Comparison of ENCODE assay signal across 8 cellular contexts in the genomic region with DNA sequence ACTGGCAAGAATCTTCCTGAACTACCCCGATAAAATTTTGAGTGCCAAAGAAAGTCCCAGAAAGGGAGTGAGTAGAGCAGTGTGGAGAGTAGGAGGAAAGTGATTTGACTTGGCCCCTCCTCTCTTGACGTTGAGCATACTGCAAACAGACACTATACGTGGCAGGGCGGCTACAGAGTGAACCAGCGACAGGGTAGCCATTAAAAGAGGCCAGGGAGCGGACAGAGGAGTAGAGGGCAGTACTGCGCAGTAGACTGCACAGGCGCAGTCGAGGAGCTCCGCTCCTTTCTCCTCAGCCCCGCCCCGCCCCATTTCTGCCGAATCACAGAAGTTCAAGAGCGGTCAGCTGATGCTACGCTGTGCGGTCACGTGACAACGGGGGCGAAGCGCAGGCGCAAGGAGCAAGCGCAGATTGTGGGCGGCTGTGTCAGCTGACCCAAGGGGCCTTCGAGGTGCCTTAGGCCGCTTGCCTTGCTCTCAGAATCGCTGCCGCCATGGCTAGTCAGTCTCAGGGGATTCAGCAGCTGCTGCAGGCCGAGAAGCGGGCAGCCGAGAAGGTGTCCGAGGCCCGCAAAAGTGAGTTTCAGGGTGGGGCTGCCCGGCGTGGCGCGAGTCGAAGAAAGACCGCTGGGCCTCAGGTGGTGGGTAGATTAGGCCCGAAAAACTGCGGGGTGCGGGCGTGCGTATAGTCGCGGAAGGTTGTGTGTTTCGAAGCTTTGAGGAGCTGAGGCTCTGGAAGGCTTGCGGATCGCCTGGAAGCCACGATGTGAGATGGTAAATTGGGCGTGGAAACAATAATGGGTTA. TPM values are rescaled to one million over a fixed set of nuclear protein-coding genes. Genes with fewer than 3 reads are reported as not detected.
DNase-seq lines count a peak whose midpoint lies in the region; ATAC-seq and TF ChIP-seq lines count a peak whose summit lies in the region.

A gene with protein sequence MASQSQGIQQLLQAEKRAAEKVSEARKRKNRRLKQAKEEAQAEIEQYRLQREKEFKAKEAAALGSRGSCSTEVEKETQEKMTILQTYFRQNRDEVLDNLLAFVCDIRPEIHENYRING (plus strand): TSS at position 425 of the 805 bp plus-strand sequence. CDS start 70 bp downstream, at position 495.

- peak; percentile 96 for ATAC-seq in HG03196 (IDR thresholded peaks at IDR 0.05; ENCODE audit: unreplicated experiment)
- peak; percentile 93 for ATAC-seq in activated B cell treated with CpG ODN at 0.5 μM for 24 hours (ENCODE audit: low read depth)

- peaks cover 28% of the 10 kb centered on the region for H3K36me3 Mint-ChIP-seq in activated B cell treated with CpG ODN at 0.5 μM for 24 hours (ENCODE audit: low read depth)

- peak within 1 kb of the TSS; percentile 99 for H3K27ac Mint-ChIP-seq in activated B cell treated with CpG ODN at 0.5 μM for 24 hours

- H3K4me1 Mint-ChIP-seq in activated B cell treated with CpG ODN at 0.5 μM for 24 hours: peaks cover 53% of the 10 kb centered on the region

- H3K27me3 Mint-ChIP-seq in activated B cell treated with CpG ODN at 0.5 μM for 24 hours: no peaks in the 10 kb centered on the region

- POLR2A ChIA-PET in activated B cell treated with CpG ODN at 0.5 μM for 24 hours (lab: Charles Lee): interaction anchor here (0.5 to 11.7 kb wide), 37 partner anchors 12 to 1366 kb away, joined by 3 to 161 read pairs (median 4); a partner anchor contains a TSS

- H3K27ac ChIP-seq in caudate nucleus (ENCODE audit: low read depth, low read length): peak within 1 kb of the TSS; percentile 92
- H3K27ac ChIP-seq in spleen: peak within 1 kb of the TSS; percentile 78 to 94 (median 94)

- TF ChIP-seq CTCF in activated B cell treated with CpG ODN at 0.5 μM for 24 hours (IDR thresholded peaks at IDR 0.05): no peak
- TF ChIP-seq CTCF in spleen (IDR thresholded peaks at IDR 0.05 in 8 of 11, conservative IDR thresholded peaks at IDR 0.05 in 3 of 11): peak in 6 of 11 experiments; percentile 10 to 27 (median 24)

- H3K36me3 ChIP-seq in spleen: peaks cover 0 to 3% (median 0%) of the 10 kb centered on the region in 6 donors

- WGBS in spleen, 5 donors: 1 to 2% (median 1%) methylated on average over 41 to 50 of the region's 50 CpGs

- H3K9me3 ChIP-seq in spleen: no peaks in the 10 kb centered on the region

- peaks cover 39 to 54% (median 50%) of the 10 kb centered on the region in 6 donors for H3K4me1 ChIP-seq in spleen

- H3K9me3 Mint-ChIP-seq in activated B cell treated with CpG ODN at 0.5 μM for 24 hours: no peaks in the 10 kb centered on the region

- H3K4me3 ChIP-seq in spleen: peak within 1 kb of the TSS; percentile 59 to 87 (median 86)

- in situ Hi-C loops in GM18951 (cut with MboI; ENCODE audit: low sequenced_read_pairs, unreplicated experiment): no loop called here

- TF ChIP-seq POLR2A in GM18951 (IDR thresholded peaks at IDR 0.05; ENCODE audit: extremely low read depth, insufficient read depth, insufficient read length): peak; percentile 96
- TF ChIP-seq POLR2A in spleen (IDR thresholded peaks at IDR 0.05): peak; percentile 61 to 92 (median 82)

- CTCF ChIA-PET in activated B cell treated with CpG ODN at 0.5 μM for 24 hours (lab: Charles Lee): interaction anchor here (0.6 to 7.1 kb wide), 7 partner anchors 10 to 153 kb away, joined by 3 to 136 read pairs (median 3); no protein-coding TSS in a partner anchor

- DNase-seq in AG08396 (ENCODE audit: low spot score) (peak; percentile 96), NCI-H345 (lab: John Stamatoyannopoulos, UW) (peak; percentile 99), activated B cell treated with CpG ODN at 0.5 μM for 24 hours (peak; percentile 96), caudate nucleus (lab: John Stamatoyannopoulos, UW) (peak; percentile 51 to 99 (median 95)), inferior parietal cortex (ENCODE audit: extremely low spot score) (peak; percentile 99), spleen (peak; percentile 100)

- H3K4me3 Mint-ChIP-seq in activated B cell treated with CpG ODN at 0.5 μM for 24 hours: peak within 1 kb of the TSS; percentile 99

- H3K27me3 ChIP-seq in spleen (replicated peaks in 1 of 7): no peaks in the 10 kb centered on the region

- intact Hi-C loops in activated B cell treated with CpG ODN at 0.5 μM for 24 hours (cut with micrococcal nuclease) (loop anchor here (1.0 to 2.0 kb wide), 9 partner anchors 21 to 427 kb away; a partner anchor contains a TSS), spleen (cut with DNase I; ENCODE audit: low total_unique reads) (no loop called here)

RNA-seq across cellular contexts. Expression of the gene that starts here (rescaled TPM):
- total RNA-seq in activated B cell treated with CpG ODN at 0.5 μM for 24 hours (68.4 and 70.2 TPM in 2 replicates), spleen (100 to 1,000 TPM in 5 of 7 donors, 10 to 100 TPM in 2; 82.3 to 272 (median 106) TPM)
- 100 to 1,000 TPM; 179 to 219 (median 206) TPM for polyA plus RNA-seq in spleen

Comparison
In these comparisons a context has a peak if more than half of its experiments do, and no peak if none do; other contexts are left out.
1. Peak in every context shown above with its lines: DNase-seq, ATAC-seq, H3K4me3 ChIP-seq and H3K27ac ChIP-seq.